In the genomic region with DNA sequence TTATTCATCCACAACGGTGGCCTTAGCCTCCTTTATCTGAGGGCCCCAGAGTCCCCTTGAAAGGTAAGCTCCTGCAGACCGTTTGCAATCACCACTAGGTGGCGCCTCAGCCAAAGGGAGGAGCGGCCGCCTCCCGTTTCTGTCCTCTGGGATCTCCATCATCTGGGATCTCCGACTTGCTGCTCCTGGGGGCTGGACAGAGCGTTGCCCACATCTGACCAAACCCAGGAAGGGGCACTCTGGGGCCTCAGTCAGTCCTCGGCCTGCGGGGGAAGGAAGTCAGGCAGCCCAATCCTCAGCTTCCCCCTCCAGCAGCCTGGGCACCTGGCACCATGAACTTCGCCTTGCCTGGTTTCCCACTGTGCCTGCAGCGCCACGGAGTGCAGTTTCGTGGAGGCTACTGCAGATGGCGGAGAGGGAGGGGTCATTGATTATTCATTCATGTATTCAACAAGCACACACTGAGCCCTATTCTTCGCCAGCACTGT, we compare ENCODE assay signal across 8 cellular contexts.
DNase-seq lines count a peak whose midpoint lies in the region; ATAC-seq and TF ChIP-seq lines count a peak whose summit lies in the region.

No MANE protein-coding gene starts in this region.

- H3K27ac ChIP-seq in DND-41 (ENCODE audit: low read length): no peak overlapping the region

- no peak overlapping the region for H3K4me2 ChIP-seq in DND-41 (ENCODE audit: insufficient read depth, low read length)

- no peaks in the 10 kb centered on the region for H3K79me2 ChIP-seq in DND-41 (ENCODE audit: insufficient read depth, low read length)

- peak; percentile 63 for DNase-seq in DND-41
- DNase-seq in Kasumi-1 (lab: John Stamatoyannopoulos, UW): peak; percentile 50 to 62
- peak; percentile 70 to 83 for DNase-seq in SHP77 (lab: John Stamatoyannopoulos, UW)
- peak; percentile 64 for DNase-seq in activated naive CD4-positive, alpha-beta T cell treated with Interleukin-2 at 50 U/mL for 16 hours
- peak; percentile 91 for DNase-seq in globus pallidus (ENCODE audit: low spot score)
- peak; percentile 78 to 98 (median 89) for DNase-seq in posterior cingulate gyrus

- H3K9me3 ChIP-seq in DND-41 (ENCODE audit: insufficient read depth, low read length, severe bottlenecking): no peaks in the 10 kb centered on the region

- H3K9ac ChIP-seq in DND-41 (ENCODE audit: low read depth, low read length): no peak overlapping the region

- no peak overlapping the region for H3K4me3 ChIP-seq in DND-41 (ENCODE audit: low read depth in 1 of 2, low read length in 2 of 2)

- H3K27me3 ChIP-seq in DND-41 (ENCODE audit: insufficient read depth, low read length, poor library complexity): peaks cover 20% of the 10 kb centered on the region

- intact Hi-C loops in posterior cingulate gyrus (cut with DNase I): loop anchor here (2.0 kb wide), 1 partner anchor 176 kb away; no protein-coding TSS in a partner anchor

- no peak overlapping the region for H2AFZ ChIP-seq in DND-41 (ENCODE audit: low read depth, low read length)

- ATAC-seq in DND-41 (ENCODE audit: insufficient read depth, low read depth) (peak; percentile 85), GM21619 (IDR thresholded peaks at IDR 0.05; ENCODE audit: unreplicated experiment) (no peak), GM19023 (IDR thresholded peaks at IDR 0.05; ENCODE audit: unreplicated experiment) (no peak)

- no peaks in the 10 kb centered on the region for H3K4me1 ChIP-seq in DND-41 (ENCODE audit: insufficient read depth, low read length)

- no peaks in the 10 kb centered on the region for H3K36me3 ChIP-seq in DND-41 (ENCODE audit: insufficient read depth, low read length)

- 0 out of 2 replicates have a peak, but pooled peaks cover 10% of the 10 kb centered on the region for H4K20me1 ChIP-seq in DND-41 (ENCODE audit: insufficient read depth, low read length)

- peak; percentile 89 for TF ChIP-seq CTCF in DND-41 (IDR thresholded peaks at IDR 0.05; ENCODE audit: borderline replicate concordance, extremely low read depth, low read length, poor library complexity, severe bottlenecking)
